ENCODE assay signal across 24 cellular contexts in the genomic region with DNA sequence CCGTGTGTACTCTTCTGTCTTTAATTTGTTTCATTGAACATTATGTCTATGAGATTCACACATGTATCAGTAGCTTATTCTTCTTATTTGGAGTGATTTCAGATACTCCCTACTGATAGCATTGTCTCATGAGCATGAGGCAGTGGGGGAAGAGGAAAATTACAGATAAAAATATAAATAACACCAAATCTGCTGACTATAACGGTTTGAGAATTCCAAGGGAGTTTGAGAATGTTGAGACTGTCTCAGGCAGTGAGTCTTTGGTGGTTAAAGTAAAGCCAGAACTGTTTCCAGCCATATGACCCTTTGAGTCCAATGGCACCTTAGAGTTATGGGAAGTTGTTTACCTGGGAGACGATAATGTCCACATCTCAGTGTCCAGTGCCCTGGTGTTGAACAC.
"Had no signal": no experiment of that assay in that cellular context is flagged by ENCODE, and none has a peak within 500 bp of the region (broad histone marks: within the 10 kb centered on the region; RNA-seq: fewer than 3 reads in every experiment).

No MANE protein-coding gene starts in this region.

- H3K79me2 ChIP-seq: hepatocyte had no signal

- H3K9me3 Mint-ChIP-seq: mesothelial cell of epicardium; natural killer cell; stimulated activated naive B cell treated with anti-CD40 and anti-IgM and Interleukin-4, amounts not matched to agents 10 μg/mL and 1 μg/mL and 100 μg/mL, for 72 hours had no signal

- H3K4me2 ChIP-seq: hepatocyte had no signal

- H3K9me3 ChIP-seq: left ventricle myocardium inferior, ovary, right atrium auricular region, stomach, testis, thyroid gland, transverse colon, upper lobe of right lung had no signal

- H3K4me1 ChIP-seq: testis had no signal

- H3K4me3 Mint-ChIP-seq: mesothelial cell of epicardium; naive B cell; natural killer cell; stimulated activated naive B cell treated with anti-CD40 and anti-IgM and Interleukin-4, amounts not matched to agents 10 μg/mL and 1 μg/mL and 100 μg/mL, for 72 hours had no signal

- H3K36me3 Mint-ChIP-seq: mesothelial cell of epicardium; naive B cell; natural killer cell; stimulated activated naive B cell treated with anti-CD40 and anti-IgM and Interleukin-4, amounts not matched to agents 10 μg/mL and 1 μg/mL and 100 μg/mL, for 72 hours had no signal

- H2AFZ ChIP-seq: hepatocyte had no signal

- H3K27ac Mint-ChIP-seq: naive B cell; natural killer cell; progenitor cell of endocrine pancreas; stimulated activated naive B cell treated with anti-CD40 and anti-IgM and Interleukin-4, amounts not matched to agents 10 μg/mL and 1 μg/mL and 100 μg/mL, for 72 hours had no signal

- H3K36me3 ChIP-seq: left ventricle myocardium inferior, ovary, right atrium auricular region, stomach, thyroid gland, transverse colon, upper lobe of right lung had no signal

- H3K4me3 ChIP-seq: hepatocyte, left ventricle myocardium inferior, lung, ovary, right atrium auricular region, skin epidermis, stomach, testis, thyroid gland, transverse colon, upper lobe of right lung had no signal

- DNase-seq: islet precursor cell; left ventricle myocardium inferior; naive B cell; natural killer cell; ovary; stimulated activated CD4-positive, alpha-beta T cell treated with anti-CD3 and anti-CD28 coated beads, Interleukin-12 subunit alpha, Interleukin-12 subunit beta, amount 100 ng/mL, for 4 hours; stimulated activated CD4-positive, alpha-beta T cell treated with anti-CD3 and anti-CD28 coated beads, Interleukin-15, amount 100 ng/mL, for 24 hours; stimulated activated CD4-positive, alpha-beta T cell treated with anti-CD3 and anti-CD28 coated beads, Interleukin-2, amount 100 ng/mL, for 24 hours; stimulated activated CD4-positive, alpha-beta T cell treated with anti-CD3 and anti-CD28 coated beads, Interleukin-4, amount 100 ng/mL, for 1 hour; stimulated activated naive B cell treated with anti-CD40 and anti-IgM and Interleukin-4, amounts not matched to agents 10 μg/mL and 1 μg/mL and 100 μg/mL, for 72 hours; stimulated activated naive CD8-positive, alpha-beta T cell treated with anti-CD3 and anti-CD28 coated beads, Interleukin-15, Interleukin-2, amounts not matched to agents 100 U/mL and 50 U/mL, for 24 hours; stomach; testis; thyroid gland; transverse colon; upper lobe of right lung had no signal

- ATAC-seq: natural killer cell; sciatic nerve; stimulated activated naive B cell treated with anti-CD40 and anti-IgM and Interleukin-4, amounts not matched to agents 10 μg/mL and 1 μg/mL and 100 μg/mL, for 72 hours; stimulated activated naive CD8-positive, alpha-beta T cell treated with anti-CD3 and anti-CD28 coated beads, Interleukin-15, Interleukin-2, amounts not matched to agents 100 U/mL and 50 U/mL, for 24 hours; upper lobe of right lung had no signal

- H3K27ac ChIP-seq: hepatocyte, left ventricle myocardium inferior, ovary, right atrium auricular region, skin epidermis, stomach, testis, thyroid gland, transverse colon, upper lobe of right lung had no signal

- H3K27me3 ChIP-seq: hepatocyte, ovary, right atrium auricular region, stomach, testis, thyroid gland, transverse colon, upper lobe of right lung had no signal

- FAIRE-seq: urothelium cell line had no signal
